Comparison of ENCODE assay signal across 28 cellular contexts in the genomic region with DNA sequence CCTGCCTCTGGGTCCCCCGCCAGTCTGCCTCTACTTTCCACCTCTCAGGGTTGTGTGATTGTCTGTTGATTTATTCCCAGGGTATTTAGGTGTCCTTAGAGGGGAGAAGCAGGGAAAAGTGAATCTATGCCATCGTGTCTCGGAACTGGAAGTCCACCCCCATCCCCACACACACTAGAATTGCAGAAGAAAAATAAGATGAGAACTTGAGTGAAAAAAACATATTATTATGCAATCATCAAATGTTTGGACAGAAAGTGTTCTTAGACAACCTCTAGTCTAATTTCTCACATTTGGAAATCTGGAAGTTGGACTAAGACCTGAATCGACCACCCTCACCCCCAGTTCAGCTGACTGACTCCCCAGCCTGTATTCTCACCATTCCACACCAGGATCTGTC. TPM values are rescaled to one million over a fixed set of nuclear protein-coding genes. Genes with fewer than 3 reads are reported as not detected.
DNase-seq lines count a peak whose midpoint lies in the region; ATAC-seq and TF ChIP-seq lines count a peak whose summit lies in the region.
"Had no signal": no experiment of that assay in that cellular context is flagged by ENCODE, and none has a peak within 500 bp of the region (broad histone marks: within the 10 kb centered on the region; RNA-seq: fewer than 3 reads in every experiment).

No MANE protein-coding gene starts in this region.

- no peaks in the 10 kb centered on the region for H3K27me3 Mint-ChIP-seq in MCF 10A (ENCODE audit: insufficient read depth, unreplicated experiment)
- H3K27me3 Mint-ChIP-seq in activated naive CD8-positive, alpha-beta T cell treated with anti-CD3 and anti-CD28 coated beads, Interleukin-2, amount 10 ng/mL, durations not matched to agents 7 days and 5 days: no peaks in the 10 kb centered on the region
- H3K27me3 Mint-ChIP-seq: naive B cell; stimulated activated naive CD8-positive, alpha-beta T cell treated with anti-CD3 and anti-CD28 coated beads, Interleukin-15, amount 100 ng/mL, for 72 hours had no signal

- H3K4me1 Mint-ChIP-seq in MCF 10A (ENCODE audit: insufficient read depth, unreplicated experiment): peaks cover 5% of the 10 kb centered on the region
- peaks cover 22% of the 10 kb centered on the region for H3K4me1 Mint-ChIP-seq in activated naive CD8-positive, alpha-beta T cell treated with anti-CD3 and anti-CD28 coated beads, Interleukin-2, amount 10 ng/mL, durations not matched to agents 7 days and 5 days

- peaks cover 9% of the 10 kb centered on the region for H3K36me3 Mint-ChIP-seq in MCF 10A (ENCODE audit: insufficient read depth, unreplicated experiment)
- H3K36me3 Mint-ChIP-seq in activated naive CD8-positive, alpha-beta T cell treated with anti-CD3 and anti-CD28 coated beads, Interleukin-2, amount 10 ng/mL, durations not matched to agents 7 days and 5 days: peaks cover 53% of the 10 kb centered on the region

- BruUV-seq in MCF 10A (replicated peaks; lab: Mats Ljungman, UMichigan): no TSS peak

- H3K4me3 Mint-ChIP-seq in MCF 10A (ENCODE audit: unreplicated experiment): no peak overlapping the region
- no peak overlapping the region for H3K4me3 Mint-ChIP-seq in activated naive CD8-positive, alpha-beta T cell treated with anti-CD3 and anti-CD28 coated beads, Interleukin-2, amount 10 ng/mL, durations not matched to agents 7 days and 5 days
- H3K4me3 Mint-ChIP-seq: activated T-cell treated with anti-CD3 and anti-CD28 coated beads, Interleukin-2, amount 50 U/mL, for 4 hours; immature natural killer cell; stimulated activated naive CD8-positive, alpha-beta T cell treated with anti-CD3 and anti-CD28 coated beads, Interleukin-15, amount 100 ng/mL, for 72 hours had no signal

- H3K27me3 ChIP-seq in breast epithelium (no peaks in the 10 kb centered on the region), lower lobe of right lung (ENCODE audit: low read depth) (no peaks in the 10 kb centered on the region), upper lobe of right lung (no peaks in the 10 kb centered on the region)
- H3K27me3 ChIP-seq: esophagus squamous epithelium, thyroid gland had no signal

- no peaks in the 10 kb centered on the region for H3K4me1 ChIP-seq in breast epithelium
- H3K4me1 ChIP-seq in lower lobe of right lung: peaks cover 7% of the 10 kb centered on the region
- peaks cover 4% of the 10 kb centered on the region for H3K4me1 ChIP-seq in upper lobe of right lung
- H3K4me1 ChIP-seq: esophagus squamous epithelium, thyroid gland had no signal

- CTCF ChIA-PET in MCF 10A (lab: Yijun Ruan, JAX): no interaction called here

- intact Hi-C loops in MCF 10A (cut with micrococcal nuclease) (no loop called here), breast epithelium (cut with DNase I; ENCODE audit: low total_unique reads) (no loop called here), lower lobe of right lung (cut with DNase I) (no loop called here), upper lobe of right lung (cut with DNase I) (no loop called here)

- H3K4me3 ChIP-seq in breast epithelium (peak overlapping the region in 1 of 3 donors; percentile 22), lower lobe of right lung (no peak overlapping the region), upper lobe of right lung (no peak overlapping the region)
- H3K4me3 ChIP-seq: coronary artery, esophagus squamous epithelium, thyroid gland had no signal

- no peak for TF ChIP-seq POLR2A in breast epithelium (IDR thresholded peaks at IDR 0.05)

- H3K36me3 ChIP-seq in breast epithelium (no peaks in the 10 kb centered on the region), lower lobe of right lung (no peaks in the 10 kb centered on the region), upper lobe of right lung (no peaks in the 10 kb centered on the region)
- H3K36me3 ChIP-seq: esophagus squamous epithelium, thyroid gland had no signal

- H3K9me3 ChIP-seq in breast epithelium (no peaks in the 10 kb centered on the region), lower lobe of right lung (no peaks in the 10 kb centered on the region), upper lobe of right lung (no peaks in the 10 kb centered on the region)
- H3K9me3 ChIP-seq: esophagus squamous epithelium, thyroid gland had no signal

- H3K27ac ChIP-seq in breast epithelium: peak overlapping the region in 1 of 2 donors; percentile 75
- peak overlapping the region; percentile 49 for H3K27ac ChIP-seq in lower lobe of right lung
- H3K27ac ChIP-seq in upper lobe of right lung: peak overlapping the region; percentile 75
- H3K27ac ChIP-seq: RWPE1, thyroid gland had no signal

- DNase-seq in MCF 10A (ENCODE audit: unreplicated experiment): no peak
- no peak for DNase-seq in breast epithelium (ENCODE audit: low spot score in 2 of 2)
- no peak for DNase-seq in activated naive CD8-positive, alpha-beta T cell treated with anti-CD3 and anti-CD28 coated beads, Interleukin-2, amount 10 ng/mL, durations not matched to agents 7 days and 5 days
- no peak for DNase-seq in lower lobe of right lung
- DNase-seq in upper lobe of right lung: no peak
- DNase-seq in amniotic stem cell (lab: John Stamatoyannopoulos, UW): no peak
- no peak for DNase-seq in HPDE6-E6E7 (ENCODE audit: extremely low spot score)
- no peak for DNase-seq in HCEC 1CT
- DNase-seq: activated T-cell treated with anti-CD3 and anti-CD28 coated beads, Interleukin-2, amount 50 U/mL, for 4 hours; anterior cingulate cortex; Calu3; DMS79 treated with DMSO at 0.1 percent for 48 hours; esophagus squamous epithelium; hippocampal formation; immature natural killer cell; Karpas-422; left colon; MV-4-11; naive B cell; NCI-H1436 treated with DMSO at 0.1 percent for 48 hours; NCI-H2107; NCI-H82; occipital lobe; stimulated activated naive CD8-positive, alpha-beta T cell treated with anti-CD3 and anti-CD28 coated beads, Interleukin-15, amount 100 ng/mL, for 72 hours; T-helper 1 cell; thyroid gland had no signal

- H3K27ac Mint-ChIP-seq in MCF 10A (ENCODE audit: low read depth, unreplicated experiment): peak overlapping the region; percentile 63
- H3K27ac Mint-ChIP-seq in activated naive CD8-positive, alpha-beta T cell treated with anti-CD3 and anti-CD28 coated beads, Interleukin-2, amount 10 ng/mL, durations not matched to agents 7 days and 5 days: peak overlapping the region; percentile 34
- H3K27ac Mint-ChIP-seq: stimulated activated naive CD8-positive, alpha-beta T cell treated with anti-CD3 and anti-CD28 coated beads, Interleukin-15, amount 100 ng/mL, for 72 hours had no signal

- POLR2A ChIA-PET in MCF 10A (lab: Yijun Ruan, JAX): no interaction called here
- POLR2A ChIA-PET in activated naive CD8-positive, alpha-beta T cell treated with anti-CD3 and anti-CD28 coated beads, Interleukin-2, amount 10 ng/mL, durations not matched to agents 7 days and 5 days (lab: Charles Lee): interaction anchor here (0.7 to 2.0 kb wide), 3 partner anchors 9 to 330 kb away, joined by 3 to 13 read pairs (median 6); no protein-coding TSS in a partner anchor

- peaks cover 2% of the 10 kb centered on the region for H3K9me3 Mint-ChIP-seq in MCF 10A (ENCODE audit: unreplicated experiment)
- H3K9me3 Mint-ChIP-seq in activated naive CD8-positive, alpha-beta T cell treated with anti-CD3 and anti-CD28 coated beads, Interleukin-2, amount 10 ng/mL, durations not matched to agents 7 days and 5 days: peaks cover 11% of the 10 kb centered on the region
- H3K9me3 Mint-ChIP-seq: immature natural killer cell, naive B cell had no signal

- no peak for TF ChIP-seq CTCF in MCF 10A (IDR thresholded peaks at IDR 0.05; ENCODE audit: unreplicated experiment)
- TF ChIP-seq CTCF in breast epithelium (IDR thresholded peaks at IDR 0.05): no peak
- no peak for TF ChIP-seq CTCF in lower lobe of right lung (IDR thresholded peaks at IDR 0.05)
- TF ChIP-seq CTCF in upper lobe of right lung (IDR thresholded peaks at IDR 0.05): no peak

- ATAC-seq in activated naive CD8-positive, alpha-beta T cell treated with anti-CD3 and anti-CD28 coated beads, Interleukin-2, amount 10 ng/mL, durations not matched to agents 7 days and 5 days (ENCODE audit: low read depth): no peak
- ATAC-seq in lower lobe of right lung: peak; percentile 41 to 63
- peak; percentile 65 for ATAC-seq in upper lobe of right lung
- ATAC-seq: activated T-cell treated with anti-CD3 and anti-CD28 coated beads, Interleukin-2, amount 50 U/mL, for 4 hours; left colon; stimulated activated naive CD8-positive, alpha-beta T cell treated with anti-CD3 and anti-CD28 coated beads, Interleukin-15, amount 100 ng/mL, for 72 hours had no signal

RNA-seq across cellular contexts. Expression of a gene that starts 14.1 kb away (rescaled TPM):
- total RNA-seq in MCF 10A (2022) (32.8 and 35.2 TPM in 2 replicates), breast epithelium (10 to 100 TPM; 18.2 to 28.8 (median 21.3) TPM), lower lobe of right lung (44.2 TPM), upper lobe of right lung (39.5 TPM)
- total RNA-seq in activated naive CD8-positive, alpha-beta T cell treated with anti-CD3 and anti-CD28 coated beads, Interleukin-2, amount 10 ng/mL, durations not matched to agents 7 days and 5 days: 100 to 1,000 TPM; 115 to 127 TPM
